ENCODE assay signal across 15 cellular contexts in the genomic region with DNA sequence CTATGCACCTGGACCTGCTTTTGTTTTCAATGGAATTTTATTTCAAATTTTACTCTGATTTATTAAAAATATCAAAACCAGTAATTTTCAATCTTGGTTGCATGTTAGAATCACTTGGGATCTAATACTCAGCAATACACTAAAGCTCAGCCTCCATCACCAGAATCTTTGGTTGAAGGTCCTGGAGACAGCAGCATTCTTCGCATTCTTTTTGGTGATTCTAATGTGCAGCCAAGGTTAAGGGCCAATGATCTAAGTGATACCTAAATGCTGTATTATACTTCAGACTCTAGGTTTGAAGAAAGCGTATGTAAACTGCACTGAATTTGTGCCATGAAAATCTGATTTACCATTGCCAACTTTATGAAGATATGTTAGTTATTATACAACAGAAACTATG.
DNase-seq lines count a peak whose midpoint lies in the region; ATAC-seq and TF ChIP-seq lines count a peak whose summit lies in the region.
"Had no signal": no experiment of that assay in that cellular context is flagged by ENCODE, and none has a peak within 500 bp of the region (broad histone marks: within the 10 kb centered on the region; RNA-seq: fewer than 3 reads in every experiment).

No MANE protein-coding gene starts in this region.

- H3K4me3 ChIP-seq in choroid plexus epithelial cell (ENCODE audit: low read depth, low read length) = no peak overlapping the region
- H3K4me3 ChIP-seq: GM12878 had no signal

- TF ChIP-seq CTCF in choroid plexus epithelial cell (conservative IDR thresholded peaks at IDR 0.05; ENCODE audit: low read depth, low read length) = no peak

- in situ Hi-C loops in ACHN (cut with HindIII; ENCODE audit: low pct_ligation_motif_present, low pct_unique_long_range_greater_than_20kb, low sequenced_read_pairs) = no loop called here

- ATAC-seq in GM19324 (IDR thresholded peaks at IDR 0.05; ENCODE audit: low FRiP score, unreplicated experiment) = no peak
- ATAC-seq: GM12878 had no signal

- TF ChIP-seq EP300 in Ishikawa (IDR thresholded peaks at IDR 0.05; ENCODE audit: borderline replicate concordance) = no peak

- TF ChIP-seq RAD21 in Ishikawa (IDR thresholded peaks at IDR 0.05; ENCODE audit: low read depth) = no peak

- DNase-seq in ACHN (peak; percentile 55), choroid plexus epithelial cell (ENCODE audit: low read depth) (peak; percentile 25), iPS-NIHi11 (ENCODE audit: low spot score) (peak; percentile 21), NAMALWA (ENCODE audit: low spot score) (no peak), NCI-H146 (lab: John Stamatoyannopoulos, UW) (no peak), Kasumi-1 (lab: John Stamatoyannopoulos, UW) (no peak)
- DNase-seq: 8988T; C1 segment of cervical spinal cord; Calu3; CD4-positive, alpha-beta T cell; DMS 273 treated with DMSO at 0.1 percent for 48 hours; H9 had no signal

TF ChIP-seq in Ishikawa, 13 proteins besides CTCF, POLR2A, EP300 and RAD21:
- TF ChIP-seq EGR1 (IDR thresholded peaks at IDR 0.05) = no peak
- no peak for TF ChIP-seq TAF1 (IDR thresholded peaks at IDR 0.05; ENCODE audit: low read depth)
- peak; percentile 55 for TF ChIP-seq TEAD4 (IDR thresholded peaks at IDR 0.05)
- no peak for TF ChIP-seq CEBPB (IDR thresholded peaks at IDR 0.05)
- TF ChIP-seq ZBTB7A (IDR thresholded peaks at IDR 0.05; ENCODE audit: low read depth) = no peak
- no peak for TF ChIP-seq YY1 (IDR thresholded peaks at IDR 0.05; ENCODE audit: low read depth)

Comparison
In these comparisons a context has a peak if more than half of its experiments do, and no peak if none do; other contexts are left out.
1. DNase-seq: peak in ACHN (single experiment), choroid plexus epithelial cell (single experiment) and iPS-NIHi11 (single experiment); none in NAMALWA (single experiment), NCI-H146 (single experiment) and Kasumi-1 (0 of 2).